Comparison of ENCODE assay signal across 12 cellular contexts in genomic region chr3:113685956-113686721, GRCh38. TPM values are rescaled to one million over a fixed set of nuclear protein-coding genes. Genes with fewer than 3 reads are reported as not detected.
DNase-seq lines count a peak whose midpoint lies in the region; ATAC-seq, FAIRE-seq and TF ChIP-seq lines count a peak whose summit lies in the region.
"Had no signal": no experiment of that assay in that cellular context is flagged by ENCODE, and none has a peak within 500 bp of the region (broad histone marks: within the 10 kb centered on the region; RNA-seq: fewer than 3 reads in every experiment).

No MANE protein-coding gene starts in this region.

- peak overlapping the region; percentile 86; the same call in 1 of the 2 replicates for H2BK5ac ChIP-seq in H1 (ENCODE audit: low read depth, low read length)

- H3K4me1 ChIP-seq in H1 (replicated peaks in 1 of 4; ENCODE audit: control insufficient read depth in 3 of 4, insufficient read depth in 4 of 4, low read length in 3 of 4), result peaks cover 0 to 9% (median 4%) of the 10 kb centered on the region in 4 experiments; a peak in 6 of 7 replicates
- H3K4me1 ChIP-seq in HepG2 (ENCODE audit: insufficient read depth, low read length), result peaks cover 39% of the 10 kb centered on the region

- no TSS peak for BruUV-seq in HepG2 (replicated peaks; lab: Mats Ljungman, UMichigan)

- H3K14ac ChIP-seq in H1 (ENCODE audit: insufficient read length), result no peak overlapping the region

- peak overlapping the region; percentile 49 for H4K91ac ChIP-seq in H1 (replicated peaks; ENCODE audit: insufficient read length, low read length)

- intact Hi-C loops in HepG2 (cut with micrococcal nuclease; ENCODE audit: unreplicated experiment), result no loop called here

- FAIRE-seq in H1 (lab: Jason Lieb, UNC) (peak; percentile 90), HepG2 (lab: Jason Lieb, UNC) (peak; percentile 97)

- no peaks in the 10 kb centered on the region for H3K27me3 ChIP-seq in AG04450 (ENCODE audit: control insufficient read depth, insufficient read depth, low read length)
- H3K27me3 ChIP-seq in H1 (replicated peaks in 1 of 4; ENCODE audit: control insufficient read depth in 3 of 4, extremely low read depth in 1 of 4, insufficient read depth in 3 of 4, low read length in 3 of 4), result no peaks in the 10 kb centered on the region
- H3K27me3 ChIP-seq in HepG2 (ENCODE audit: control insufficient read depth in 1 of 2, insufficient read depth in 2 of 2, low read length in 2 of 2), result no peaks in the 10 kb centered on the region
- H3K27me3 ChIP-seq: BLaER1 treated with 17β-estradiol and CSF1 and Interleukin-3, amounts not matched to agents 10 nM and 100 nM; dorsolateral prefrontal cortex had no signal

- CTCF ChIA-PET in AG04450 (lab: Charles Lee), result interaction anchor here (0.8 to 1.0 kb wide), 2 partner anchors 8 to 18 kb away, joined by 3 to 4 read pairs; no protein-coding TSS in a partner anchor
- CTCF ChIA-PET in H1 (lab: Charles Lee; ENCODE audit: partially characterized antibody), result interaction anchor here (0.6 to 1.3 kb wide), 5 partner anchors 13 to 870 kb away, joined by 3 to 6 read pairs (median 3); no protein-coding TSS in a partner anchor
- CTCF ChIA-PET in HepG2 (lab: Yijun Ruan, JAX; ENCODE audit: low intra/inter-chr PET ratio, low total read pairs), result no interaction called here

- peak overlapping the region; percentile 39 for H3K27ac ChIP-seq in AG04450 (ENCODE audit: low read depth, low read length)
- H3K27ac ChIP-seq in H1 (ENCODE audit: low read depth, low read length), result no peak overlapping the region
- peak overlapping the region; percentile 52 for H3K27ac ChIP-seq in HepG2 (ENCODE audit: extremely low read length, insufficient read depth, low read length)
- H3K27ac ChIP-seq: BLaER1 treated with 17β-estradiol and CSF1 and Interleukin-3, amounts not matched to agents 10 nM and 100 nM; dorsolateral prefrontal cortex; RWPE1 had no signal

- TF ChIP-seq RAD21 in H1 (IDR thresholded peaks at IDR 0.05 in 1 of 2, conservative IDR thresholded peaks at IDR 0.05 in 1 of 2; ENCODE audit: low read depth in 2 of 2, low read length in 2 of 2), result 0 out of 4 replicates have a peak, but pooled peaks of 1 of the 2 experiments have one; percentile 4
- peak; percentile 48 for TF ChIP-seq RAD21 in HepG2 (CRISPR knock-in tag; IDR thresholded peaks at IDR 0.05)

- H3K79me1 ChIP-seq in H1 (ENCODE audit: low read depth, low read length), result 0 out of 2 replicates have a peak, but pooled peaks cover 2% of the 10 kb centered on the region

- H2AFZ ChIP-seq in H1 (ENCODE audit: low read length) (no peak overlapping the region), HepG2 (ENCODE audit: low read length) (no peak overlapping the region)

- peak overlapping the region; percentile 73; the same call in 1 of the 2 replicates for H3K18ac ChIP-seq in H1 (ENCODE audit: extremely low read depth, low read length)

- no peak overlapping the region for H2BK120ac ChIP-seq in H1 (replicated peaks; ENCODE audit: low read depth, low read length)

- peak overlapping the region; percentile 18; the same call in 1 of the 2 replicates for H4K8ac ChIP-seq in H1 (ENCODE audit: extremely low read depth, insufficient read depth, low read length)

- ATAC-seq in HepG2, result peak; percentile 93
- ATAC-seq in GM21526 (IDR thresholded peaks at IDR 0.05; ENCODE audit: low FRiP score, unreplicated experiment), result no peak
- ATAC-seq in HG03342 (IDR thresholded peaks at IDR 0.05; ENCODE audit: unreplicated experiment), result no peak
- ATAC-seq in HG02852 (IDR thresholded peaks at IDR 0.05; ENCODE audit: unreplicated experiment), result no peak

- H3K4me3 ChIP-seq in AG04450 (ENCODE audit: low read depth, low read length) (no peak overlapping the region), H1 (ENCODE audit: extremely low read depth in 1 of 4, insufficient read depth in 2 of 4, low read depth in 3 of 4, low read length in 4 of 4) (no peak overlapping the region; a peak in 2 of 8 replicates), HepG2 (replicated peaks in 1 of 3; ENCODE audit: insufficient read depth in 1 of 3, low read depth in 2 of 3, low read length in 3 of 3) (0 out of 6 replicates have a peak overlapping the region, but pooled peaks of 1 of the 3 experiments have one; percentile 7)
- H3K4me3 ChIP-seq: BLaER1 treated with 17β-estradiol and CSF1 and Interleukin-3, amounts not matched to agents 10 nM and 100 nM; dorsolateral prefrontal cortex had no signal

- in situ Hi-C loops in HepG2 (cut with HindIII; ENCODE audit: extremely low pct_ligation_motif_present, low pct_unique_long_range_greater_than_20kb), result no loop called here

- TF ChIP-seq POLR2A in H1 (IDR thresholded peaks at IDR 0.05; ENCODE audit: control extremely low read depth in 1 of 2, low read depth in 2 of 2, low read length in 2 of 2), result no peak
- no peak for TF ChIP-seq POLR2A in HepG2 (IDR thresholded peaks at IDR 0.05; ENCODE audit: insufficient read depth in 1 of 2, low read depth in 2 of 2, low read length in 2 of 2)

- peak overlapping the region; percentile 45; the same call in 1 of the 2 replicates for H2BK12ac ChIP-seq in H1 (ENCODE audit: low read depth, low read length)

- no peaks in the 10 kb centered on the region for H3K36me3 ChIP-seq in H1 (ENCODE audit: control insufficient read depth in 2 of 4, insufficient read depth in 4 of 4, low read length in 3 of 4)
- H3K36me3 ChIP-seq in HepG2 (replicated peaks in 1 of 2; ENCODE audit: control insufficient read depth in 1 of 2, insufficient read depth in 2 of 2, low read length in 2 of 2), result peaks cover 0 to 4% of the 10 kb centered on the region in 2 experiments; a peak in 1 of 5 replicates

- H2BK15ac ChIP-seq in H1 (ENCODE audit: low read length), result peak overlapping the region; percentile 38; the same call in 1 of the 2 replicates

- no peak overlapping the region for H3K23ac ChIP-seq in H1 (ENCODE audit: insufficient read length)

- TF ChIP-seq EP300 in H1 (IDR thresholded peaks at IDR 0.05; ENCODE audit: borderline replicate concordance in 1 of 2, low read depth in 2 of 2, low read length in 2 of 2), result no peak
- peak; percentile 59 to 70; a peak in 3 of 4 replicates for TF ChIP-seq EP300 in HepG2 (IDR thresholded peaks at IDR 0.05; ENCODE audit: low read depth in 2 of 2, low read length in 2 of 2)
- no peak; the same call in 1 of the 2 replicates for TF ChIP-seq EP300 in HepG2 (CRISPR knock-in tag; IDR thresholded peaks at IDR 0.05; ENCODE audit: borderline replicate concordance)

- H3K9me3 ChIP-seq in AG04450 (ENCODE audit: control insufficient read depth, insufficient read depth, low read length) (no peaks in the 10 kb centered on the region; the same call in 1 of the 2 replicates), H1 (ENCODE audit: insufficient read depth in 2 of 2, low read depth in 1 of 2, low read length in 1 of 2) (no peaks in the 10 kb centered on the region; a peak in 1 of 4 replicates), HepG2 (ENCODE audit: low read length) (no peaks in the 10 kb centered on the region)

- 0 out of 2 replicates have a peak overlapping the region, but pooled peaks have one; percentile 66 for H2BK20ac ChIP-seq in H1 (ENCODE audit: low read length)

- peaks cover 0 to 2% of the 10 kb centered on the region in 2 experiments for H4K20me1 ChIP-seq in H1 (replicated peaks in 1 of 2; ENCODE audit: control insufficient read depth in 1 of 2, insufficient read depth in 2 of 2, low read length in 2 of 2)
- no peaks in the 10 kb centered on the region for H4K20me1 ChIP-seq in HepG2 (ENCODE audit: insufficient read depth, low read length)

- H2AK5ac ChIP-seq in H1 (ENCODE audit: low read depth, low read length), result no peak overlapping the region; the same call in 1 of the 2 replicates

- H3K4ac ChIP-seq in H1 (replicated peaks; ENCODE audit: insufficient read length, low read depth, low read length), result peak overlapping the region; percentile 59

- peak overlapping the region; percentile 6 for H4K5ac ChIP-seq in H1 (ENCODE audit: insufficient read length, low read depth, low read length)

- DNase-seq in AG04450 (ENCODE audit: low read depth, low spot score), result no peak
- peak; percentile 43 for DNase-seq in HuH-7 (ENCODE audit: low spot score)
- DNase-seq in H1 (ENCODE audit: low read depth in 1 of 2, low spot score in 2 of 2), result no peak
- DNase-seq in HepG2 (ENCODE audit: low spot score), result peak; percentile 78
- no peak for DNase-seq in LoVo (ENCODE audit: low spot score)
- DNase-seq: activated B cell treated with CpG ODN at 0.5 μM for 24 hours, dorsolateral prefrontal cortex had no signal

- WGBS in H1 (ENCODE audit: extremely low coverage in 1 of 2, insufficient coverage in 1 of 2, insufficient read length in 1 of 2, insufficient replicate concordance in 2 of 2, low coverage in 1 of 2, low lambda C conversion rate in 2 of 2, missing lambda C conversion rate in 1 of 2), 2 experiments, result 84% methylated on average over 2 of the region's 2 CpGs; no CpG with 5 or more reads in 1 of the 2 experiments
- no CpG with 5 or more reads among the region's 2 CpGs for WGBS in HepG2 (ENCODE audit: low lambda C conversion rate)

- H3K79me2 ChIP-seq in H1 (ENCODE audit: control insufficient read depth in 1 of 2, insufficient read depth in 2 of 2, low read length in 2 of 2) (peaks cover 0 to 15% of the 10 kb centered on the region in 2 experiments; a peak in 2 of 4 replicates), HepG2 (ENCODE audit: insufficient read depth, low read length) (peaks cover 33% of the 10 kb centered on the region)

- H3K9ac ChIP-seq in H1 (replicated peaks in 1 of 4; ENCODE audit: extremely low read depth in 1 of 4, low read depth in 3 of 4, low read length in 3 of 4) (no peak overlapping the region), HepG2 (ENCODE audit: insufficient read depth, low read depth, low read length) (no peak overlapping the region; the same call in 1 of the 2 replicates)
- H3K9ac ChIP-seq: BLaER1 treated with 17β-estradiol and CSF1 and Interleukin-3, amounts not matched to agents 10 nM and 100 nM had no signal

- no peak for TF ChIP-seq CTCF in AG04450 (IDR thresholded peaks at IDR 0.05; ENCODE audit: low read depth, low read length)
- TF ChIP-seq CTCF in H1 (IDR thresholded peaks at IDR 0.05; ENCODE audit: control extremely low read depth in 1 of 3, insufficient read depth in 1 of 3, low read depth in 1 of 3, low read length in 3 of 3), result no peak
- peak; percentile 63 for TF ChIP-seq CTCF in HepG2 (CRISPR knock-in tag; IDR thresholded peaks at IDR 0.05)

- POLR2A ChIA-PET in AG04450 (lab: Yijun Ruan, JAX), result interaction anchor here (0.8 to 0.9 kb wide), 2 partner anchors 10 to 18 kb away, joined by 3 to 4 read pairs; partner anchors contain the start of gene USF3
- POLR2A ChIA-PET in H1 (lab: Charles Lee; ENCODE audit: partially characterized antibody), result interaction anchor here (1.0 to 1.3 kb wide), 2 partner anchors 9 to 12 kb away, joined by 3 to 6 read pairs; no protein-coding TSS in a partner anchor
- POLR2A ChIA-PET in HepG2 (lab: Yijun Ruan, JAX), result interaction anchor here (2.2 kb wide), 1 partner anchor 10 kb away, joined by 15 read pairs; the partner anchor contains the start of gene USF3

- peaks cover 2% of the 10 kb centered on the region for H3K23me2 ChIP-seq in H1 (ENCODE audit: low read depth, low read length)

- peak overlapping the region; percentile 52 to 55 for H3K4me2 ChIP-seq in H1 (ENCODE audit: insufficient read depth in 1 of 2, low read depth in 2 of 2, low read length in 2 of 2)
- H3K4me2 ChIP-seq in HepG2 (ENCODE audit: low read depth, low read length), result peak overlapping the region; percentile 52

- H3K56ac ChIP-seq in H1 (replicated peaks; ENCODE audit: insufficient read length, low read depth, low read length), result no peak overlapping the region

RNA-seq across cellular contexts. Expression of gene USF3, which starts 10.3 kb away (rescaled TPM):
- polyA plus RNA-seq in AG04450 (2011; rRNA removed) (11.7 and 15.4 TPM in 2 replicates), H1 (2011; rRNA removed) (5.4 and 9.6 TPM in 2 replicates), HepG2 (2011; rRNA removed) (10.9 and 15.2 TPM in 2 replicates)
- 26.2 and 34.6 TPM in 2 replicates for polyA minus RNA-seq in AG04450 (2011; rRNA and poly(A)+ RNA removed)
- 18.5 and 18.8 TPM in 2 replicates for total RNA-seq in H1 (2021; fragmentation: NEBNext Ultra II Directional; extraction: Animal tissue kit (Norgen Biotek cat#: 25700))
- polyA plus RNA-seq in H1 (2011; cell fraction: cytosol; rRNA removed), result 7.7 TPM
- 10.8 TPM for polyA plus RNA-seq in H1 (2011; cell fraction: nucleus; rRNA removed)
- polyA plus RNA-seq in H1 (2012, experiment 1 of 2), result 3.9 to 5.5 TPM (median 4.4 TPM) in 4 replicates
- 0.26 TPM for polyA plus RNA-seq in H1 (2012, experiment 2 of 2)
- polyA plus RNA-seq in H1 (2013, experiment 1 of 2), result 8.7 TPM
- polyA plus RNA-seq in H1 (2013, experiment 2 of 2), result 7.6 TPM
- 46.9 and 57.2 TPM in 2 replicates for polyA minus RNA-seq in H1 (2011; rRNA and poly(A)+ RNA removed)
- 12.3 TPM for polyA minus RNA-seq in H1 (2011; cell fraction: cytosol; rRNA and poly(A)+ RNA removed)
- 66.2 TPM for polyA minus RNA-seq in H1 (2011; cell fraction: nucleus; rRNA and poly(A)+ RNA removed)
- 6.3 and 13.3 TPM in 2 replicates for total RNA-seq in HepG2 (2016; rRNA removed; fragmentation: Illumina TruSeq; extraction: Trizol)
- total RNA-seq in HepG2 (2016; cell fraction: cytosol; rRNA removed; fragmentation: Illumina TruSeq; extraction: Trizol; ENCODE audit: low read depth), result 0.81 and 1.1 TPM in 2 replicates
- 6.2 and 13.4 TPM in 2 replicates for total RNA-seq in HepG2 (2016; cell fraction: insoluble cytoplasmic fraction; rRNA removed; fragmentation: Illumina TruSeq; extraction: Trizol)
- total RNA-seq in HepG2 (2016; cell fraction: membrane; rRNA removed; fragmentation: Illumina TruSeq; extraction: Trizol), result 3.6 and 3.8 TPM in 2 replicates
- total RNA-seq in HepG2 (2016; cell fraction: nucleus; rRNA removed; fragmentation: Illumina TruSeq; extraction: Trizol), result 8.1 and 8.9 TPM in 2 replicates
- polyA plus RNA-seq in HepG2 (2011; cell fraction: cytosol; rRNA removed), result 7.1 and 10.4 TPM in 2 replicates
- 6.2 and 6.7 TPM in 2 replicates for polyA plus RNA-seq in HepG2 (2011; cell fraction: nucleus; rRNA removed)
- 3.1 and 5.6 TPM in 2 replicates for polyA plus RNA-seq in HepG2 (2012)
- 0.45 and 0.46 TPM in 2 replicates for polyA plus RNA-seq in HepG2 (2016; cell fraction: cytosol; fragmentation: Illumina TruSeq; extraction: Trizol; ENCODE audit: low read depth)
- 9.5 and 9.6 TPM in 2 replicates for polyA plus RNA-seq in HepG2 (2016; cell fraction: insoluble cytoplasmic fraction; fragmentation: Illumina TruSeq; extraction: Trizol; ENCODE audit: low read depth)
- 1.2 and 1.5 TPM in 2 replicates for polyA plus RNA-seq in HepG2 (2016; cell fraction: membrane; fragmentation: Illumina TruSeq; extraction: Trizol; ENCODE audit: low read depth)
- polyA plus RNA-seq in HepG2 (2016; cell fraction: nucleus; fragmentation: Illumina TruSeq; extraction: Trizol; ENCODE audit: insufficient read depth, low read depth), result 9.5 and 10.8 TPM in 2 replicates
- polyA minus RNA-seq in HepG2 (2011; rRNA and poly(A)+ RNA removed; ENCODE audit: low replicate concordance), result 15.9 and 26.7 TPM in 2 replicates
- polyA minus RNA-seq in HepG2 (2011; cell fraction: cytosol; rRNA and poly(A)+ RNA removed), result 14.4 and 15.1 TPM in 2 replicates
- polyA minus RNA-seq in HepG2 (2011; cell fraction: nucleus; rRNA and poly(A)+ RNA removed), result 20.2 and 23.6 TPM in 2 replicates

RNA-seq across cellular contexts. Expression of gene NAA50, which starts 59.9 kb away (rescaled TPM):
- 95.9 and 129 TPM in 2 replicates for polyA plus RNA-seq in AG04450 (2011; rRNA removed)
- polyA minus RNA-seq in AG04450 (2011; rRNA and poly(A)+ RNA removed), result 34.9 and 66.2 TPM in 2 replicates
- total RNA-seq in H1 (2021; fragmentation: NEBNext Ultra II Directional; extraction: Animal tissue kit (Norgen Biotek cat#: 25700)), result 224 and 231 TPM in 2 replicates
- polyA plus RNA-seq in H1 (2011; rRNA removed), result 46.6 and 68.4 TPM in 2 replicates
- polyA plus RNA-seq in H1 (2011; cell fraction: cytosol; rRNA removed), result 80.8 TPM
- polyA plus RNA-seq in H1 (2011; cell fraction: nucleus; rRNA removed), result 105 TPM
- polyA plus RNA-seq in H1 (2012, experiment 1 of 2), result 111 to 190 TPM (median 143 TPM) in 4 replicates
- 12.6 TPM for polyA plus RNA-seq in H1 (2012, experiment 2 of 2)
- polyA plus RNA-seq in H1 (2013, experiment 1 of 2), result 113 TPM
- 119 TPM for polyA plus RNA-seq in H1 (2013, experiment 2 of 2)
- 70.1 and 106 TPM in 2 replicates for polyA minus RNA-seq in H1 (2011; rRNA and poly(A)+ RNA removed)
- polyA minus RNA-seq in H1 (2011; cell fraction: cytosol; rRNA and poly(A)+ RNA removed), result 63.0 TPM
- polyA minus RNA-seq in H1 (2011; cell fraction: nucleus; rRNA and poly(A)+ RNA removed), result 116 TPM
- 233 and 352 TPM in 2 replicates for total RNA-seq in HepG2 (2016; rRNA removed; fragmentation: Illumina TruSeq; extraction: Trizol)
- 12.6 and 14.6 TPM in 2 replicates for total RNA-seq in HepG2 (2016; cell fraction: cytosol; rRNA removed; fragmentation: Illumina TruSeq; extraction: Trizol; ENCODE audit: low read depth)
- 240 and 363 TPM in 2 replicates for total RNA-seq in HepG2 (2016; cell fraction: insoluble cytoplasmic fraction; rRNA removed; fragmentation: Illumina TruSeq; extraction: Trizol)
- 93.6 and 101 TPM in 2 replicates for total RNA-seq in HepG2 (2016; cell fraction: membrane; rRNA removed; fragmentation: Illumina TruSeq; extraction: Trizol)
- total RNA-seq in HepG2 (2016; cell fraction: nucleus; rRNA removed; fragmentation: Illumina TruSeq; extraction: Trizol), result 92.1 and 103 TPM in 2 replicates
- polyA plus RNA-seq in HepG2 (2011; rRNA removed), result 30.2 and 30.3 TPM in 2 replicates
- polyA plus RNA-seq in HepG2 (2011; cell fraction: cytosol; rRNA removed), result 28.8 and 35.6 TPM in 2 replicates
- 19.7 and 21.7 TPM in 2 replicates for polyA plus RNA-seq in HepG2 (2011; cell fraction: nucleus; rRNA removed)
- polyA plus RNA-seq in HepG2 (2012), result 89.2 and 99.4 TPM in 2 replicates
- 12.6 and 13.9 TPM in 2 replicates for polyA plus RNA-seq in HepG2 (2016; cell fraction: cytosol; fragmentation: Illumina TruSeq; extraction: Trizol; ENCODE audit: low read depth)
- polyA plus RNA-seq in HepG2 (2016; cell fraction: insoluble cytoplasmic fraction; fragmentation: Illumina TruSeq; extraction: Trizol; ENCODE audit: low read depth), result 253 and 261 TPM in 2 replicates
- polyA plus RNA-seq in HepG2 (2016; cell fraction: membrane; fragmentation: Illumina TruSeq; extraction: Trizol; ENCODE audit: low read depth), result 48.2 and 51.0 TPM in 2 replicates
- 111 TPM in 2 replicates for polyA plus RNA-seq in HepG2 (2016; cell fraction: nucleus; fragmentation: Illumina TruSeq; extraction: Trizol; ENCODE audit: insufficient read depth, low read depth)
- 32.6 and 46.0 TPM in 2 replicates for polyA minus RNA-seq in HepG2 (2011; rRNA and poly(A)+ RNA removed; ENCODE audit: low replicate concordance)
- 49.0 and 66.5 TPM in 2 replicates for polyA minus RNA-seq in HepG2 (2011; cell fraction: cytosol; rRNA and poly(A)+ RNA removed)
- 21.6 and 26.0 TPM in 2 replicates for polyA minus RNA-seq in HepG2 (2011; cell fraction: nucleus; rRNA and poly(A)+ RNA removed)

Comparison
In these comparisons a context has a peak if more than half of its experiments do, and no peak if none do; other contexts are left out.
1. DNase-seq: peak in HuH-7 (single experiment) and HepG2 (single experiment); none in AG04450 (single experiment), H1 (0 of 2) and LoVo (single experiment).